In the genomic region with DNA sequence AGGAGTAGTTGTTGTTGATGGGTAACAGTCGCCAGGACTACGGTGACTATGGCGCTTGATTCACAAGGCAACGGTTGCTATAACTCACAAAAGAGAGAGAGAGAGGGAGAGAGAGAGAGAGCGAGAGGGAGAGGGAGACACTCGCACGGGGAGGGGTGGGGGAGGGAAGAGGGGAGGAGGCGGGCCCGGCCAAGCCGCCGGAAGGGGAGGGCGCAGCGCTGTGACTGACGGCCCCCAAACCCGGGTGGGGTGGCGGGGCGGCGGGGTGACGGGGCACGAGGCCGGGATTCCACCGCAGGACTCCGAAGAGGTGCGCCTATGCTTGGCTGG, we compare ENCODE assay signal across 8 cellular contexts. TPM values are rescaled to one million over a fixed set of nuclear protein-coding genes. Genes with fewer than 3 reads are reported as not detected.
DNase-seq lines count a peak whose midpoint lies in the region; ATAC-seq, FAIRE-seq and TF ChIP-seq lines count a peak whose summit lies in the region.

Gene RFX3 (minus strand): TSS at position 166 of the 330 bp plus-strand sequence. CDS start 130,413 bp downstream, outside the sequence.

- DNase-seq in NCI-H2227 (lab: John Stamatoyannopoulos, UW; ENCODE audit: unreplicated experiment) (peak; percentile 90), bronchial epithelial cell (ENCODE audit: low read depth) (peak; percentile 94), immature natural killer cell (peak; percentile 91 to 95 (median 94)), spleen (peak; percentile 98)

- peaks cover 51 to 72% of the 10 kb centered on the region in 2 donors for H3K4me1 Mint-ChIP-seq in immature natural killer cell

- H3K4me3 ChIP-seq in ACC112 (ENCODE audit: low read depth, low read length): peak within 1 kb of the TSS; percentile 82
- H3K4me3 ChIP-seq in WI38 (ENCODE audit: low read depth, low read length): peak within 1 kb of the TSS; percentile 92
- H3K4me3 ChIP-seq in bronchial epithelial cell (ENCODE audit: low read depth, low read length): peak within 1 kb of the TSS; percentile 83
- peak within 1 kb of the TSS; percentile 64 to 96 (median 92) for H3K4me3 ChIP-seq in spleen

- FAIRE-seq in bronchial epithelial cell (lab: Jason Lieb, UNC): no peak

- H3K27ac ChIP-seq in ACC112 (ENCODE audit: low read depth, low read length): peak within 1 kb of the TSS; percentile 100
- peak within 1 kb of the TSS; percentile 96 to 100 (median 100) for H3K27ac ChIP-seq in spleen

- TF ChIP-seq POLR2A in spleen (IDR thresholded peaks at IDR 0.05): no peak

- 0 to 2% (median 1%) methylated on average over 16 to 24 of the region's 24 CpGs for WGBS in spleen, 5 donors

- TF ChIP-seq CTCF in WI38 (IDR thresholded peaks at IDR 0.05; ENCODE audit: low read depth, low read length): no peak
- no peak for TF ChIP-seq CTCF in bronchial epithelial cell (IDR thresholded peaks at IDR 0.05; ENCODE audit: insufficient read depth, low read length, severe bottlenecking)
- TF ChIP-seq CTCF in spleen (IDR thresholded peaks at IDR 0.05 in 8 of 11, conservative IDR thresholded peaks at IDR 0.05 in 3 of 11): peak in 2 of 11 experiments; percentile 4 to 10

- H3K27ac Mint-ChIP-seq in immature natural killer cell: peak within 1 kb of the TSS; percentile 94 to 99 (median 98)

- ATAC-seq in GM18907 (IDR thresholded peaks at IDR 0.05; ENCODE audit: unreplicated experiment) (peak; percentile 62), HG03175 (IDR thresholded peaks at IDR 0.05; ENCODE audit: unreplicated experiment) (peak; percentile 47)

- H3K4me3 Mint-ChIP-seq in immature natural killer cell: peak within 1 kb of the TSS; percentile 88 to 97 (median 91)

- peaks cover 6% of the 10 kb centered on the region; the same call in 1 of the 2 replicates for H3K36me3 ChIP-seq in ACC112 (ENCODE audit: insufficient read depth, low read length)
- H3K36me3 ChIP-seq in bronchial epithelial cell (ENCODE audit: control insufficient read depth, insufficient read depth, low read length): no peaks in the 10 kb centered on the region
- H3K36me3 ChIP-seq in spleen: peaks cover 0 to 12% (median 0%) of the 10 kb centered on the region in 6 donors

- peaks cover 0 to 8% (median 4%) of the 10 kb centered on the region in 3 donors for H3K36me3 Mint-ChIP-seq in immature natural killer cell

- H3K9me3 ChIP-seq in spleen: no peaks in the 10 kb centered on the region

- H3K4me1 ChIP-seq in ACC112 (ENCODE audit: control insufficient read depth, insufficient read depth, low read length, unreplicated experiment): peaks cover 16% of the 10 kb centered on the region
- H3K4me1 ChIP-seq in spleen: peaks cover 26 to 72% (median 46%) of the 10 kb centered on the region in 6 donors

- H3K79me2 ChIP-seq in ACC112 (ENCODE audit: control insufficient read depth, insufficient read depth, low read length, unreplicated experiment): peaks cover 49% of the 10 kb centered on the region

- intact Hi-C loops in spleen (cut with DNase I; ENCODE audit: low total_unique reads): no loop called here

- peaks cover 0 to 2% (median 0%) of the 10 kb centered on the region in 6 donors for H3K9me3 Mint-ChIP-seq in immature natural killer cell

- H3K27me3 ChIP-seq in ACC112 (ENCODE audit: insufficient read depth, low read length) (no peaks in the 10 kb centered on the region), bronchial epithelial cell (ENCODE audit: control insufficient read depth, insufficient read depth, low read length) (no peaks in the 10 kb centered on the region), spleen (replicated peaks in 1 of 7) (no peaks in the 10 kb centered on the region)

- peaks cover 26 to 38% (median 36%) of the 10 kb centered on the region in 3 donors for H3K27me3 Mint-ChIP-seq in immature natural killer cell (ENCODE audit: low read depth in 3 of 3)

- peak within 1 kb of the TSS; percentile 99 for H2AFZ ChIP-seq in ACC112 (ENCODE audit: low read length, unreplicated experiment)

RNA-seq across cellular contexts. Expression of gene RFX3, which starts in this region (rescaled TPM):
- total RNA-seq in bronchial epithelial cell (1.4 and 1.6 TPM in 2 replicates), spleen (10 to 100 TPM; 16.9 to 25.9 (median 22.3) TPM)
- polyA plus RNA-seq in immature natural killer cell (1 to 10 TPM; 4.5 to 6.5 (median 4.5) TPM), spleen (1 to 10 TPM; 2.5 to 3.0 (median 2.7) TPM)

Comparison
In these comparisons a context has a peak if more than half of its experiments do, and no peak if none do; other contexts are left out.
1. Peak in every context shown above with its lines: DNase-seq, ATAC-seq, H3K4me3 ChIP-seq and H3K27ac ChIP-seq.